ENCODE assay signal across 29 cellular contexts in the genomic region with DNA sequence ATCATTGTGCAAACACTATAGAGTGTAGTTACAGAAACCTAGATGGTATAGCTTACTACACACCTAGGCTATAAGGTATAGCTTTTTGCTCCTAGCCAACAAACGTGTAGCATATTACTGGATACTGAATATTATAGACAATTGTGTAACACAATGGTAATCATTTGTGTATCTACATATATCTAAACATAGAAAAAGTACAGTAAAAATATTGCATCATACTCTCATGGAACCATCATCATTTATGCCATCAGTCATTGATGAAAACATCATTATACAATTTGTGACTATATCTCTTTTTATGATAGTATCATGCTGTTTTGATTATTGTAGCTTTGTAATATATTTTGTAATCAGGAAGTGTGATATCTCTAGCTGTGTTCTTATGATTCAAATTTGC. TPM values are rescaled to one million over a fixed set of nuclear protein-coding genes. Genes with fewer than 3 reads are reported as not detected.
"Had no signal": no experiment of that assay in that cellular context is flagged by ENCODE, and none has a peak within 500 bp of the region (broad histone marks: within the 10 kb centered on the region; RNA-seq: fewer than 3 reads in every experiment).

No MANE protein-coding gene starts in this region.

- H3K27me3 ChIP-seq: stomach, suprapubic skin, testis, thyroid gland, tibial artery, tibial nerve, transverse colon, upper lobe of left lung, upper lobe of right lung, uterus, vagina had no signal

- H3K36me3 ChIP-seq: stomach, suprapubic skin, thoracic aorta, thyroid gland, tibial artery, tibial nerve, transverse colon, upper lobe of left lung, upper lobe of right lung, uterus, vagina had no signal

- H3K27ac ChIP-seq: stomach, suprapubic skin, testis, thoracic aorta, thyroid gland, tibial artery, tibial nerve, transverse colon, upper lobe of left lung, upper lobe of right lung, uterus, vagina had no signal

- H3K4me1 ChIP-seq: stomach, suprapubic skin, testis, thyroid gland, tibial artery, tibial nerve, transverse colon, upper lobe of left lung, upper lobe of right lung, uterus, vagina had no signal

- DNase-seq: stimulated activated CD4-positive, alpha-beta T cell treated with anti-CD3 and anti-CD28 coated beads, Interleukin-2, amount 100 ng/mL, for 48 hours; stimulated activated CD4-positive, alpha-beta T cell treated with anti-CD3 and anti-CD28 coated beads, Interleukin-4, amount 100 ng/mL, for 1 hour; stimulated activated CD4-positive, alpha-beta T cell treated with anti-CD3 and anti-CD28 coated beads, Interleukin-4, amount 100 ng/mL, for 24 hours; stimulated activated CD4-positive, alpha-beta T cell treated with anti-CD3 and anti-CD28 coated beads, Interleukin-4, amount 100 ng/mL, for 4 hours; stimulated activated CD8-positive, alpha-beta memory T cell treated with anti-CD3 and anti-CD28 coated beads, Interleukin-4, amount 100 ng/mL, for 48 hours; stimulated activated naive B cell treated with anti-CD40 and anti-IgM and Interleukin-4, amounts not matched to agents 10 μg/mL and 1 μg/mL and 100 μg/mL, for 72 hours; stimulated activated naive CD4-positive, alpha-beta T cell; stimulated activated naive CD4-positive, alpha-beta T cell treated with Interleukin-2 at 50 U/mL for 16 hours; stimulated activated naive CD8-positive, alpha-beta T cell treated with anti-CD3 and anti-CD28 coated beads, Interleukin-15, amount 100 ng/mL, for 72 hours; stimulated activated naive CD8-positive, alpha-beta T cell treated with anti-CD3 and anti-CD28 coated beads, Interleukin-15, Interleukin-2, amounts not matched to agents 100 U/mL and 50 U/mL, for 24 hours; stomach; substantia nigra; testis; thyroid gland; tibial artery; transverse colon; trophoblast cell; upper lobe of left lung; upper lobe of right lung; uterus had no signal

- H3K9me3 ChIP-seq: suprapubic skin, testis, thoracic aorta, thyroid gland, transverse colon, upper lobe of left lung, upper lobe of right lung, uterus, vagina had no signal

- ATAC-seq: stimulated activated effector memory CD8-positive, alpha-beta T cell treated with anti-CD3 and anti-CD28 coated beads, Interleukin-12 subunit alpha, Interleukin-12 subunit beta, amount 100 ng/mL, for 72 hours; stimulated activated memory B cell treated with anti-CD40 and anti-IgM and Interleukin-4, amounts not matched to agents 10 μg/mL and 1 μg/mL and 100 μg/mL, for 72 hours; stimulated activated naive B cell treated with anti-CD40 and anti-IgM and Interleukin-4, amounts not matched to agents 10 μg/mL and 1 μg/mL and 100 μg/mL, for 72 hours; stimulated activated naive CD8-positive, alpha-beta T cell treated with anti-CD3 and anti-CD28 coated beads, Interleukin-15, amount 100 ng/mL, for 72 hours; stimulated activated naive CD8-positive, alpha-beta T cell treated with anti-CD3 and anti-CD28 coated beads, Interleukin-15, Interleukin-2, amounts not matched to agents 100 U/mL and 50 U/mL, for 24 hours; upper lobe of right lung had no signal

- H3K4me3 ChIP-seq: stomach, suprapubic skin, testis, thoracic aorta, thyroid gland, tibial artery, tibial nerve, transverse colon, upper lobe of left lung, upper lobe of right lung, uterus, vagina had no signal

- FAIRE-seq: urothelium cell line had no signal

RNA-seq across cellular contexts. Expression of gene HCRTR2, which starts 21.0 kb away (rescaled TPM):
- total RNA-seq: stomach, suprapubic skin, thoracic aorta, thyroid gland, tibial nerve, transverse colon, upper lobe of right lung, ureter, vagina had no signal
- polyA plus RNA-seq: stomach, urinary bladder had no signal
